Comparison of ENCODE assay signal across 8 cellular contexts in genomic region chr4:84529169-84529751, GRCh38. TPM values are rescaled to one million over a fixed set of nuclear protein-coding genes. Genes with fewer than 3 reads are reported as not detected.
DNase-seq lines count a peak whose midpoint lies in the region; ATAC-seq, FAIRE-seq and TF ChIP-seq lines count a peak whose summit lies in the region.

No MANE protein-coding gene starts in this region.

- no peaks in the 10 kb centered on the region for H3K79me2 ChIP-seq in SK-N-SH (ENCODE audit: insufficient read depth)

- DNase-seq in NCI-H2107 treated with DMSO at 0.1 percent for 48 hours (lab: John Stamatoyannopoulos, UW; ENCODE audit: unreplicated experiment), result peak; percentile 1
- no peak for DNase-seq in NCI-H2107 (lab: John Stamatoyannopoulos, UW)
- DNase-seq in SK-N-SH, result peak; percentile 11
- no peak for DNase-seq in glutamatergic neuron
- DNase-seq in islet precursor cell, result no peak
- DNase-seq in GM19239 (ENCODE audit: insufficient read length, low spot score), result no peak
- DNase-seq in stimulated activated naive CD4-positive, alpha-beta T cell treated with Interleukin-2 at 50 U/mL for 16 hours (lab: John Stamatoyannopoulos, UW), result no peak

- no peak overlapping the region for H3K4me3 ChIP-seq in SK-N-SH (ENCODE audit: low read depth in 2 of 2, low read length in 1 of 2)

- H3K9ac ChIP-seq in SK-N-SH, result no peak overlapping the region

- no peak for FAIRE-seq in GM19239 (lab: Jason Lieb, UNC)

- no peak overlapping the region for H3K4me3 Mint-ChIP-seq in glutamatergic neuron (ENCODE audit: unreplicated experiment)

- peak; percentile 82 for TF ChIP-seq CTCF in SK-N-SH (IDR thresholded peaks at IDR 0.05)
- peak; percentile 87 for TF ChIP-seq CTCF in glutamatergic neuron (IDR thresholded peaks at IDR 0.05; ENCODE audit: partially characterized antibody, unreplicated experiment)

- H3K36me3 ChIP-seq in SK-N-SH (replicated peaks in 1 of 2; ENCODE audit: control insufficient read depth in 1 of 2, insufficient read depth in 2 of 2, low read length in 1 of 2), result no peaks in the 10 kb centered on the region

- no peaks in the 10 kb centered on the region for H3K4me1 Mint-ChIP-seq in glutamatergic neuron (ENCODE audit: low read depth, unreplicated experiment)

- no peak overlapping the region for H2AFZ ChIP-seq in SK-N-SH (ENCODE audit: low read depth)

- peak; percentile 56 for ATAC-seq in HG03039 (IDR thresholded peaks at IDR 0.05; ENCODE audit: unreplicated experiment)

- no peaks in the 10 kb centered on the region for H3K9me2 ChIP-seq in SK-N-SH

- CTCF ChIA-PET in SK-N-SH (lab: Yijun Ruan, JAX), result interaction anchor here (0.6 to 2.4 kb wide), 24 partner anchors 8 to 885 kb away, joined by 3 to 9 read pairs (median 3); partner anchors contain the start of genes NKX6-1 and WDFY3

- no peak for TF ChIP-seq EP300 in SK-N-SH (IDR thresholded peaks at IDR 0.05; ENCODE audit: borderline replicate concordance in 1 of 2, low read depth in 1 of 2, low read length in 1 of 2)

- no peaks in the 10 kb centered on the region for H3K36me3 Mint-ChIP-seq in glutamatergic neuron (ENCODE audit: unreplicated experiment)

- TF ChIP-seq RAD21 in SK-N-SH (IDR thresholded peaks at IDR 0.05; ENCODE audit: low read length), result peak; percentile 53

- H3K9me3 Mint-ChIP-seq in glutamatergic neuron (ENCODE audit: unreplicated experiment), result no peaks in the 10 kb centered on the region

- 94% methylated on average over 2 of the region's 2 CpGs for WGBS in SK-N-SH (ENCODE audit: low lambda C conversion rate)

- H3K27me3 ChIP-seq in SK-N-SH (ENCODE audit: insufficient read depth), result peaks cover 5% of the 10 kb centered on the region; the same call in 1 of the 2 replicates

- H3K4me2 ChIP-seq in SK-N-SH, result no peak overlapping the region

- no peaks in the 10 kb centered on the region for H3K9me3 ChIP-seq in SK-N-SH

- peaks cover 0 to 3% of the 10 kb centered on the region in 2 experiments; a peak in 2 of 4 replicates for H3K4me1 ChIP-seq in SK-N-SH (ENCODE audit: control insufficient read depth in 1 of 2, insufficient read depth in 2 of 2, low read depth in 1 of 2, low read length in 1 of 2)

- H3F3A ChIP-seq in SK-N-SH (replicated peaks; ENCODE audit: insufficient read depth), result no peaks in the 10 kb centered on the region

- POLR2A ChIA-PET in SK-N-SH (lab: Yijun Ruan, JAX), result no interaction called here

- no peaks in the 10 kb centered on the region for H3K27me3 Mint-ChIP-seq in glutamatergic neuron (ENCODE audit: unreplicated experiment)

- no peak overlapping the region for H3K27ac Mint-ChIP-seq in glutamatergic neuron (ENCODE audit: unreplicated experiment)

- H4K20me1 ChIP-seq in SK-N-SH (ENCODE audit: insufficient read depth), result no peaks in the 10 kb centered on the region

- no peak overlapping the region for H3K27ac ChIP-seq in SK-N-SH (ENCODE audit: low read depth in 2 of 2, low read length in 1 of 2)

TF ChIP-seq in SK-N-SH, 30 proteins besides CTCF, POLR2A, EP300 and RAD21:
- TF ChIP-seq SMC3 (IDR thresholded peaks at IDR 0.05; ENCODE audit: low read depth, low read length) (0 out of 2 replicates have a peak, but pooled peaks have one; percentile 4), ELF1 (IDR thresholded peaks at IDR 0.05) (no peak)

RNA-seq across cellular contexts. Expression of gene NKX6-1, which starts 30.2 kb away (rescaled TPM):
- polyA plus RNA-seq in SK-N-SH (2012; rRNA removed), result not detected in 2 replicates
- not detected in 2 replicates for polyA plus RNA-seq in SK-N-SH (2012; cell fraction: cytosol; rRNA removed)
- not detected in 2 replicates for polyA plus RNA-seq in SK-N-SH (2012; cell fraction: nucleus; rRNA removed)
- total RNA-seq in glutamatergic neuron (ENCODE audit: unreplicated experiment), result 25.6 TPM

RNA-seq across cellular contexts. Expression of gene CDS1, which starts 53.7 kb away (rescaled TPM):
- polyA plus RNA-seq in SK-N-SH (2012; rRNA removed), result 0.02 and 0.03 TPM in 2 replicates
- 0.03 TPM in 2 replicates for polyA plus RNA-seq in SK-N-SH (2012; cell fraction: cytosol; rRNA removed)
- 0.04 and 0.05 TPM in 2 replicates for polyA plus RNA-seq in SK-N-SH (2012; cell fraction: nucleus; rRNA removed)
- 1.3 TPM for total RNA-seq in glutamatergic neuron (ENCODE audit: unreplicated experiment)

Comparison
In these comparisons a context has a peak if more than half of its experiments do, and no peak if none do; other contexts are left out.
1. DNase-seq: peak in NCI-H2107 treated with DMSO at 0.1 percent for 48 hours (single experiment) and SK-N-SH (single experiment); none in NCI-H2107 (single experiment), glutamatergic neuron (single experiment), islet precursor cell (single experiment), GM19239 (single experiment) and stimulated activated naive CD4-positive, alpha-beta T cell treated with Interleukin-2 at 50 U/mL for 16 hours (single experiment).